Comparison of ENCODE assay signal across 25 cellular contexts in genomic region chr1:83932281-83932680, GRCh38.
"Had no signal": no experiment of that assay in that cellular context is flagged by ENCODE, and none has a peak within 500 bp of the region (broad histone marks: within the 10 kb centered on the region; RNA-seq: fewer than 3 reads in every experiment).

No MANE protein-coding gene starts in this region.

- H3K4me1 Mint-ChIP-seq: activated CD4-positive, alpha-beta memory T cell treated with anti-CD3 and anti-CD28 coated beads, Interleukin-2, amount 10 ng/mL, durations not matched to agents 7 days and 5 days; activated CD4-positive, alpha-beta T cell treated with anti-CD3 and anti-CD28 coated beads, Interleukin-2, amount 10 ng/mL, durations not matched to agents 7 days and 5 days; central memory CD8-positive, alpha-beta T cell; immature natural killer cell; naive B cell; nephron progenitor cell; stimulated activated effector memory CD8-positive, alpha-beta T cell treated with anti-CD3 and anti-CD28 coated beads, Interleukin-12 subunit alpha, Interleukin-12 subunit beta, amount 100 ng/mL, for 72 hours had no signal

- H3K9me3 Mint-ChIP-seq: activated CD4-positive, alpha-beta memory T cell treated with anti-CD3 and anti-CD28 coated beads, Interleukin-2, amount 10 ng/mL, durations not matched to agents 7 days and 5 days; activated CD4-positive, alpha-beta T cell treated with anti-CD3 and anti-CD28 coated beads, Interleukin-2, amount 10 ng/mL, durations not matched to agents 7 days and 5 days; activated T-cell treated with anti-CD3 and anti-CD28 coated beads, Interleukin-2, amount 50 U/mL, for 24 hours; central memory CD8-positive, alpha-beta T cell; immature natural killer cell; mesothelial cell of epicardium; naive B cell; nephron progenitor cell; stimulated activated effector memory CD8-positive, alpha-beta T cell treated with anti-CD3 and anti-CD28 coated beads, Interleukin-12 subunit alpha, Interleukin-12 subunit beta, amount 100 ng/mL, for 72 hours; stimulated activated naive CD8-positive, alpha-beta T cell treated with anti-CD3 and anti-CD28 coated beads, Interleukin-15, Interleukin-2, amounts not matched to agents 100 ng/mL and 50 ng/mL, for 24 hours; T-helper 2 cell treated with Interferon-gamma antibody and Interleukin-4, amounts not matched to agents 5 μg/mL and 100 μg/mL, for 36 hours had no signal

- H3K4me3 Mint-ChIP-seq: activated CD4-positive, alpha-beta memory T cell treated with anti-CD3 and anti-CD28 coated beads, Interleukin-2, amount 10 ng/mL, durations not matched to agents 7 days and 5 days; activated CD4-positive, alpha-beta T cell treated with anti-CD3 and anti-CD28 coated beads, Interleukin-2, amount 10 ng/mL, durations not matched to agents 7 days and 5 days; activated T-cell treated with anti-CD3 and anti-CD28 coated beads, Interleukin-2, amount 50 U/mL, for 24 hours; central memory CD8-positive, alpha-beta T cell; immature natural killer cell; mesothelial cell of epicardium; naive B cell; nephron progenitor cell; stimulated activated effector memory CD8-positive, alpha-beta T cell treated with anti-CD3 and anti-CD28 coated beads, Interleukin-12 subunit alpha, Interleukin-12 subunit beta, amount 100 ng/mL, for 72 hours; stimulated activated naive CD8-positive, alpha-beta T cell treated with anti-CD3 and anti-CD28 coated beads, Interleukin-15, Interleukin-2, amounts not matched to agents 100 ng/mL and 50 ng/mL, for 24 hours; T-helper 2 cell treated with Interferon-gamma antibody and Interleukin-4, amounts not matched to agents 5 μg/mL and 100 μg/mL, for 36 hours had no signal

- H3K36me3 Mint-ChIP-seq: immature natural killer cell; naive B cell; stimulated activated effector memory CD8-positive, alpha-beta T cell treated with anti-CD3 and anti-CD28 coated beads, Interleukin-12 subunit alpha, Interleukin-12 subunit beta, amount 100 ng/mL, for 72 hours had no signal

- H3K27ac Mint-ChIP-seq: activated CD4-positive, alpha-beta memory T cell treated with anti-CD3 and anti-CD28 coated beads, Interleukin-2, amount 10 ng/mL, durations not matched to agents 7 days and 5 days; activated CD4-positive, alpha-beta T cell treated with anti-CD3 and anti-CD28 coated beads, Interleukin-2, amount 10 ng/mL, durations not matched to agents 7 days and 5 days; activated T-cell treated with anti-CD3 and anti-CD28 coated beads, Interleukin-2, amount 50 U/mL, for 24 hours; immature natural killer cell; mesothelial cell of epicardium; naive B cell; stimulated activated effector memory CD8-positive, alpha-beta T cell treated with anti-CD3 and anti-CD28 coated beads, Interleukin-12 subunit alpha, Interleukin-12 subunit beta, amount 100 ng/mL, for 72 hours; stimulated activated naive CD8-positive, alpha-beta T cell treated with anti-CD3 and anti-CD28 coated beads, Interleukin-15, Interleukin-2, amounts not matched to agents 100 ng/mL and 50 ng/mL, for 24 hours; T-helper 2 cell treated with Interferon-gamma antibody and Interleukin-4, amounts not matched to agents 5 μg/mL and 100 μg/mL, for 36 hours had no signal

- H3K27me3 Mint-ChIP-seq: stimulated activated naive CD8-positive, alpha-beta T cell treated with anti-CD3 and anti-CD28 coated beads, Interleukin-15, Interleukin-2, amounts not matched to agents 100 ng/mL and 50 ng/mL, for 24 hours had no signal

- H3K27ac ChIP-seq: breast epithelium, neutrophil, prostate gland, skin epidermis, thyroid gland, upper lobe of left lung, vagina had no signal

- DNase-seq: activated CD4-positive, alpha-beta memory T cell treated with anti-CD3 and anti-CD28 coated beads, Interleukin-2, amount 10 ng/mL, durations not matched to agents 7 days and 5 days; activated CD4-positive, alpha-beta T cell treated with anti-CD3 and anti-CD28 coated beads for 1 hour; activated CD8-positive, alpha-beta memory T cell treated with anti-CD3 and anti-CD28 coated beads, Interleukin-2, amount 50 U/mL, for 48 hours; activated gamma-delta T cell; activated naive CD4-positive, alpha-beta T cell treated with anti-CD3 and anti-CD28 coated beads, Interleukin-2, amount 50 U/mL, for 16 hours; activated T-cell treated with anti-CD3 and anti-CD28 coated beads, Interleukin-2, amount 50 U/mL, for 24 hours; effector CD8-positive, alpha-beta T cell; kidney; stimulated activated CD4-positive, alpha-beta T cell treated with anti-CD3 and anti-CD28 coated beads, Interleukin-12 subunit alpha, Interleukin-12 subunit beta, amount 100 ng/mL, for 4 hours; upper lobe of left lung had no signal
